ENCODE assay signal across 1 cellular context in the genomic region with DNA sequence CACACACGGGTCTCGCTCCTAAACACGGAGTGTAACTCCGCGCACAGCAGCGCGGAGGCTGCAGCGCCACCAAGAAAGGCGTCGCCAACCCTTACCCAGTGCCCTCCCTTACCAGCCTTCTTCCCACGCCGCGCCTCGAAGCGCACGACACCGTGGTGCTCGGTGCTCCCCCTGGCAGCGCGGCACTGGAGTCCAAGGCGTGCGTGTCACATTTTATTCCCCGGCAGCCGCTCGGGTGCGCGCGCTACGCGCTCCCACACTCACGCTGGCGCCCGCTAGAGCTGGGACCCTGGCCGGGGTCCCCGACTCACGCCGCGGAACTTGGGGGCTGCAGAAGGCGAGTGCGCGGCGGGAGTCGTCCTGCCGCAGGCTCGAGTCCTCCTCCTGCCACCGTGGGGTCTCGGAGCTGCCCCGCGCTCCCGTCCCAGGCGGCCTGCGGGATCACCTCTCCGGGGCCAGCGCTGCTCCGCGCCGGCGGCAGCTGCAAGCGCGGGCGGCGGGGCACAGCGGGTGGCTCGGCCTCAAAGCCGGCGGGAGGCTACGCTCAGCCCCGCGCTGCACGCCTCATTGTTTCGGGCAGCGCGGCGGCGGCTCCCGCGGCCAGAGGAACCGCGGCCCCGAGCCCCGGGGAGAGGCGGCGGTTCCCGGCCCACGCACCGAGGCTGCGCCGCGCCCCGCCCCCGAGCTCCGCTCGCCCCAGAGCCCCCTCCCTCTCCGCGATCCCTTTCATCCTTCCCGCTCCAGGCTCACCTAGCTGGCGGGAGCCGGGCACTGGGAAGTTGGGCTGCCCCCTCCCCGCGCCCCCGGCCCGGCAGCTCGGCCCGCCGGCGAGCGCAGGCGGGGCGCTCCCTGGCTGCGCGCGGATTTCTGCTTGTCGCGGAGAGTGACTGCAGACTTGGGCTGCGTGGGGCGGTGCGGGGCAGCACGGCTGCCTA.
TF ChIP-seq lines count a peak whose summit lies in the region.

Gene ST6GAL2, minus strand, starts transcription at position 187 of the 935 bp plus-strand sequence. CDS start 42,190 bp downstream, outside the sequence.

TF ChIP-seq in HepG2, 621 proteins besides CTCF, POLR2A, EP300 and RAD21 (continued from another document):
- TF ChIP-seq, protein P1, sequence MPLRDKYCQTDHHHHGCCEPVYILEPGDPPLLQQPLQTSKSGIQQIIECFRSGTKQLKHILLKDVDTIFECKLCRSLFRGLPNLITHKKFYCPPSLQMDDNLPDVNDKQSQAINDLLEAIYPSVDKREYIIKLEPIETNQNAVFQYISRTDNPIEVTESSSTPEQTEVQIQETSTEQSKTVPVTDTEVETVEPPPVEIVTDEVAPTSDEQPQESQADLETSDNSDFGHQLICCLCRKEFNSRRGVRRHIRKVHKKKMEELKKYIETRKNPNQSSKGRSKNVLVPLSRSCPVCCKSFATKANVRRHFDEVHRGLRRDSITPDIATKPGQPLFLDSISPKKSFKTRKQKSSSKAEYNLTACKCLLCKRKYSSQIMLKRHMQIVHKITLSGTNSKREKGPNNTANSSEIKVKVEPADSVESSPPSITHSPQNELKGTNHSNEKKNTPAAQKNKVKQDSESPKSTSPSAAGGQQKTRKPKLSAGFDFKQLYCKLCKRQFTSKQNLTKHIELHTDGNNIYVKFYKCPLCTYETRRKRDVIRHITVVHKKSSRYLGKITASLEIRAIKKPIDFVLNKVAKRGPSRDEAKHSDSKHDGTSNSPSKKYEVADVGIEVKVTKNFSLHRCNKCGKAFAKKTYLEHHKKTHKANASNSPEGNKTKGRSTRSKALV (CRISPR knock-in tag; IDR thresholded peaks at IDR 0.05) = peak; percentile 88
TF ChIP-seq in HepG2: peak in this region for 2.
